In the genomic region with DNA sequence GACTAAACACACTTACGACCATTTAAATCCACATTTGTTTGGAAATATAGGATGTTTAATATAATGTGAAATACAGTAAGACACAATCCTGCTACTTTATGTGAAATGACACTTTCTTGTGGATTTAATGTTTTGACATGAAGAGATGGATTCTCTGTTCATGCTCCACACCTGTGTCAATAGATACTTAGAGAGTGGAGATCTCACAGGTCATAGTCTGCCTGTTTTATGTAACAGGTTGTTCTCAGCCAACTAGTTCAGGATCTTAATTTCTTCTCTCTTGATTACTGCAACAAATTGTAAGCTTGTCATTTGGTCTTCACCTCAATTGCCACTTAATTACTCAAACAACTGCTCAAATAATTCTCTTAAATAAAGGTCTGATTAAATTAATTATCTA, we compare ENCODE assay signal across 24 cellular contexts.
DNase-seq lines count a peak whose midpoint lies in the region; ATAC-seq and TF ChIP-seq lines count a peak whose summit lies in the region.
"Had no signal": no experiment of that assay in that cellular context is flagged by ENCODE, and none has a peak within 500 bp of the region (broad histone marks: within the 10 kb centered on the region; RNA-seq: fewer than 3 reads in every experiment).

No MANE protein-coding gene starts in this region.

- H3K27ac Mint-ChIP-seq in activated T-helper 1 cell treated with anti-CD3 and anti-CD28 coated beads, Interleukin-12 subunit alpha, Interleukin-12 subunit beta, Interleukin-2, Interleukin-4 antibody, amounts not matched to agents 30 ng/mL and 10 ng/mL and 1 ng/mL, durations not matched to agents 14 hours and 24 hours and 36 hours: no peak overlapping the region
- H3K27ac Mint-ChIP-seq: CD4-positive, alpha-beta memory T cell; CD4-positive, CD25-positive, alpha-beta regulatory T cell; CD8-positive, alpha-beta memory T cell had no signal

- H3K9me3 ChIP-seq in transverse colon: no peaks in the 10 kb centered on the region
- H3K9me3 ChIP-seq: BE2C, BLaER1 had no signal

- TF ChIP-seq CTCF in transverse colon (IDR thresholded peaks at IDR 0.05): no peak

- H3K36me3 Mint-ChIP-seq in activated T-helper 1 cell treated with anti-CD3 and anti-CD28 coated beads, Interleukin-12 subunit alpha, Interleukin-12 subunit beta, Interleukin-2, Interleukin-4 antibody, amounts not matched to agents 30 ng/mL and 10 ng/mL and 1 ng/mL, durations not matched to agents 14 hours and 24 hours and 36 hours (ENCODE audit: low read depth): no peaks in the 10 kb centered on the region
- H3K36me3 Mint-ChIP-seq: CD14-positive monocyte; CD4-positive, alpha-beta memory T cell; CD4-positive, CD25-positive, alpha-beta regulatory T cell; CD8-positive, alpha-beta memory T cell had no signal

- ATAC-seq in left colon: peak; percentile 82
- ATAC-seq in GM19395 (IDR thresholded peaks at IDR 0.05; ENCODE audit: unreplicated experiment): no peak
- ATAC-seq: GM12878 had no signal

- peak; percentile 63 for DNase-seq in DMS53 (lab: John Stamatoyannopoulos, UW)
- peak; percentile 22 for DNase-seq in DMS53 treated with DMSO at 0.1 percent for 48 hours (lab: John Stamatoyannopoulos, UW; ENCODE audit: unreplicated experiment)
- no peak for DNase-seq in left colon
- no peak for DNase-seq in transverse colon
- DNase-seq in activated T-helper 1 cell treated with anti-CD3 and anti-CD28 coated beads, Interleukin-12 subunit alpha, Interleukin-12 subunit beta, Interleukin-2, Interleukin-4 antibody, amounts not matched to agents 30 ng/mL and 10 ng/mL and 1 ng/mL, durations not matched to agents 14 hours and 24 hours and 36 hours (ENCODE audit: low spot score): no peak
- no peak for DNase-seq in NCI-H2171 (lab: John Stamatoyannopoulos, UW)
- DNase-seq: 8988T; ACHN; BE2C; C1 segment of cervical spinal cord; CD4-positive, alpha-beta memory T cell; CD4-positive, CD25-positive, alpha-beta regulatory T cell; CD8-positive, alpha-beta memory T cell; COR-L47; DMS 273 treated with DMSO at 0.1 percent for 48 hours; DMS153; DMS79; DND-41; EL; GDM1 had no signal

- H3K9me3 Mint-ChIP-seq in activated T-helper 1 cell treated with anti-CD3 and anti-CD28 coated beads, Interleukin-12 subunit alpha, Interleukin-12 subunit beta, Interleukin-2, Interleukin-4 antibody, amounts not matched to agents 30 ng/mL and 10 ng/mL and 1 ng/mL, durations not matched to agents 14 hours and 24 hours and 36 hours: peaks cover 20% of the 10 kb centered on the region
- H3K9me3 Mint-ChIP-seq: CD14-positive monocyte had no signal

- 27 to 36% methylated on average over 1 of the region's 1 CpG for WGBS in transverse colon (ENCODE audit: low coverage in 1 of 2), 2 donors

- no peaks in the 10 kb centered on the region for H3K27me3 ChIP-seq in transverse colon
- H3K27me3 ChIP-seq: BE2C, BLaER1 had no signal

- no peak for TF ChIP-seq POLR2A in transverse colon (IDR thresholded peaks at IDR 0.05)

- in situ Hi-C loops in transverse colon (cut with MboI; ENCODE audit: low pct_ligation_motif_present in 1 of 4, low pct_unique_long_range_greater_than_20kb in 1 of 4, low sequenced_read_pairs in 3 of 4): no loop called here

- no peaks in the 10 kb centered on the region for H3K36me3 ChIP-seq in transverse colon
- H3K36me3 ChIP-seq: BE2C, BLaER1 had no signal

- H3K27me3 Mint-ChIP-seq in activated T-helper 1 cell treated with anti-CD3 and anti-CD28 coated beads, Interleukin-12 subunit alpha, Interleukin-12 subunit beta, Interleukin-2, Interleukin-4 antibody, amounts not matched to agents 30 ng/mL and 10 ng/mL and 1 ng/mL, durations not matched to agents 14 hours and 24 hours and 36 hours (ENCODE audit: insufficient read depth): no peaks in the 10 kb centered on the region
- H3K27me3 Mint-ChIP-seq: CD4-positive, alpha-beta memory T cell; CD4-positive, CD25-positive, alpha-beta regulatory T cell; CD8-positive, alpha-beta memory T cell had no signal

- H3K27ac ChIP-seq in transverse colon: peak overlapping the region in 3 of 4 donors; percentile 18 to 62 (median 48)
- H3K27ac ChIP-seq: BLaER1 had no signal

- H3K4me3 ChIP-seq in transverse colon: no peak overlapping the region
- H3K4me3 ChIP-seq: BLaER1, GM12878 had no signal

- intact Hi-C loops in left colon (cut with DNase I, micrococcal nuclease) (no loop called here), transverse colon (cut with DNase I; ENCODE audit: low total_unique reads) (no loop called here)
- intact Hi-C loops in activated T-helper 1 cell treated with anti-CD3 and anti-CD28 coated beads, Interleukin-12 subunit alpha, Interleukin-12 subunit beta, Interleukin-2, Interleukin-4 antibody, amounts not matched to agents 30 ng/mL and 10 ng/mL and 1 ng/mL, durations not matched to agents 14 hours and 24 hours and 36 hours (cut with micrococcal nuclease): no loop called here

- TF ChIP-seq EP300 in transverse colon (IDR thresholded peaks at IDR 0.05; ENCODE audit: low read depth): no peak

- peaks cover 0 to 25% (median 12%) of the 10 kb centered on the region in 4 donors for H3K4me1 ChIP-seq in transverse colon
- H3K4me1 ChIP-seq: BE2C, BLaER1 had no signal

- no peaks in the 10 kb centered on the region for H3K4me1 Mint-ChIP-seq in activated T-helper 1 cell treated with anti-CD3 and anti-CD28 coated beads, Interleukin-12 subunit alpha, Interleukin-12 subunit beta, Interleukin-2, Interleukin-4 antibody, amounts not matched to agents 30 ng/mL and 10 ng/mL and 1 ng/mL, durations not matched to agents 14 hours and 24 hours and 36 hours (ENCODE audit: low read depth)
- H3K4me1 Mint-ChIP-seq: CD14-positive monocyte; CD4-positive, alpha-beta memory T cell; CD4-positive, CD25-positive, alpha-beta regulatory T cell; CD8-positive, alpha-beta memory T cell had no signal

- no peak overlapping the region for H3K4me3 Mint-ChIP-seq in activated T-helper 1 cell treated with anti-CD3 and anti-CD28 coated beads, Interleukin-12 subunit alpha, Interleukin-12 subunit beta, Interleukin-2, Interleukin-4 antibody, amounts not matched to agents 30 ng/mL and 10 ng/mL and 1 ng/mL, durations not matched to agents 14 hours and 24 hours and 36 hours
- H3K4me3 Mint-ChIP-seq: CD14-positive monocyte; CD4-positive, alpha-beta memory T cell; CD4-positive, CD25-positive, alpha-beta regulatory T cell; CD8-positive, alpha-beta memory T cell had no signal

Comparison
In these comparisons a context has a peak if more than half of its experiments do, and no peak if none do; other contexts are left out.
1. DNase-seq: peak in DMS53 (single experiment) and DMS53 treated with DMSO at 0.1 percent for 48 hours (single experiment); none in left colon (0 of 2), transverse colon (single experiment), activated T-helper 1 cell treated with anti-CD3 and anti-CD28 coated beads, Interleukin-12 subunit alpha, Interleukin-12 subunit beta, Interleukin-2, Interleukin-4 antibody, amounts not matched to agents 30 ng/mL and 10 ng/mL and 1 ng/mL, durations not matched to agents 14 hours and 24 hours and 36 hours (single experiment) and NCI-H2171 (single experiment).